1 cellular context compared by ENCODE assay signal in the genomic region with DNA sequence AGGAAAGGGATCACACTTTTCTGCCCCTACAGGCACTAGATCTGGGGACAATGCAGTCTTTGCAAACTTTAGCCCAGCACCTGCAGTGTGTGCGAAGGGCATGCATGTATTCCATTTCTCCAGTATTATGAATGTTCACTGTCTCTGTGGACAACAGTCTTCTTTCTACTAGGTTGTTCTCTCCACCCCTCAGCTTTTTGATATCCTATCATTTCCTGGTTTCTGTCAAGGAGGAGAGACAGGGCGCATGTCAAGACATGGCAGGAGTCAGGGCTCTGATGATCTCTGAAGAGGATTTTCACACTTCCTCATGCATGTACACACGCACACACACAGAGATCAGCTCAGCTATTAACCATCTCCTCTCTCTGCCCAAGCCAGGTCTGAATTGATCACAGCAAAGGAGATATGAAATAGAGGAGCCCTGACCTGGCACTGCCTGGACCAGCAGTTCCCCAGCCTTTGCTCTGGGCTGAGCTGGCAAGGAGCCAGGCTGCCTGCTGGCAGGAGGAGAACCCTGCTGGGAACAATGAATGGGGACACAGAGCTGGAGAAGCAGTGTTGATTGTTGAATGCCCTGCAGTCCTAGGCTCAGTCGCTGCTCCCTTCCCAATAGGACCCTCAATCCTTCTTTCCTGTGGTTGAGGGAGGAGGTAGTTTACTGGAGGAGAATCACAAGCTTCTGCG.
TF ChIP-seq lines count a peak whose summit lies in the region.

No MANE protein-coding gene starts in this region.

TF ChIP-seq in HepG2, 621 proteins besides CTCF, POLR2A, EP300 and RAD21:
- TF ChIP-seq NCOA1 (CRISPR knock-in tag; IDR thresholded peaks at IDR 0.05) (no peak), ZNF317 (CRISPR knock-in tag; IDR thresholded peaks at IDR 0.05) (no peak), DDIT3 (CRISPR knock-in tag; IDR thresholded peaks at IDR 0.05) (no peak), ZNF547 (CRISPR knock-in tag; IDR thresholded peaks at IDR 0.05) (0 out of 2 replicates have a peak, but pooled peaks have one; percentile 36), ZKSCAN5 (CRISPR knock-in tag; IDR thresholded peaks at IDR 0.05) (no peak), ZBTB39 (CRISPR knock-in tag; IDR thresholded peaks at IDR 0.05) (no peak), SOX13 (IDR thresholded peaks at IDR 0.05) (no peak), SOX13 (CRISPR knock-in tag; conservative IDR thresholded peaks at IDR 0.05 in 1 of 2, IDR thresholded peaks at IDR 0.05 in 1 of 2) (0 out of 4 replicates have a peak, but pooled peaks of 1 of the 2 experiments have one; percentile 10), ZNF274 (CRISPR knock-in tag; IDR thresholded peaks at IDR 0.05) (0 out of 2 replicates have a peak, but pooled peaks have one; percentile 51), ZNF891 (CRISPR knock-in tag; IDR thresholded peaks at IDR 0.05) (0 out of 2 replicates have a peak, but pooled peaks have one; percentile 34), IRX3 (CRISPR knock-in tag; IDR thresholded peaks at IDR 0.05; ENCODE audit: borderline replicate concordance, low read depth) (no peak), RFX1 (IDR thresholded peaks at IDR 0.05) (no peak), NFIB (CRISPR knock-in tag; IDR thresholded peaks at IDR 0.05; ENCODE audit: borderline replicate concordance) (peak; percentile 61; the same call in 1 of the 2 replicates), ZMAT5 (CRISPR knock-in tag; IDR thresholded peaks at IDR 0.05; ENCODE audit: borderline replicate concordance, low read depth) (no peak), LCORL (IDR thresholded peaks at IDR 0.05) (peak; percentile 75; the same call in 1 of the 2 replicates), LCORL (CRISPR knock-in tag; IDR thresholded peaks at IDR 0.05) (no peak), KMT2B (CRISPR knock-in tag; IDR thresholded peaks at IDR 0.05) (no peak), ZFX (CRISPR knock-in tag; IDR thresholded peaks at IDR 0.05; ENCODE audit: low read depth) (no peak), GLI4 (CRISPR knock-in tag; IDR thresholded peaks at IDR 0.05; ENCODE audit: borderline replicate concordance) (no peak)
- TF ChIP-seq, protein P1, sequence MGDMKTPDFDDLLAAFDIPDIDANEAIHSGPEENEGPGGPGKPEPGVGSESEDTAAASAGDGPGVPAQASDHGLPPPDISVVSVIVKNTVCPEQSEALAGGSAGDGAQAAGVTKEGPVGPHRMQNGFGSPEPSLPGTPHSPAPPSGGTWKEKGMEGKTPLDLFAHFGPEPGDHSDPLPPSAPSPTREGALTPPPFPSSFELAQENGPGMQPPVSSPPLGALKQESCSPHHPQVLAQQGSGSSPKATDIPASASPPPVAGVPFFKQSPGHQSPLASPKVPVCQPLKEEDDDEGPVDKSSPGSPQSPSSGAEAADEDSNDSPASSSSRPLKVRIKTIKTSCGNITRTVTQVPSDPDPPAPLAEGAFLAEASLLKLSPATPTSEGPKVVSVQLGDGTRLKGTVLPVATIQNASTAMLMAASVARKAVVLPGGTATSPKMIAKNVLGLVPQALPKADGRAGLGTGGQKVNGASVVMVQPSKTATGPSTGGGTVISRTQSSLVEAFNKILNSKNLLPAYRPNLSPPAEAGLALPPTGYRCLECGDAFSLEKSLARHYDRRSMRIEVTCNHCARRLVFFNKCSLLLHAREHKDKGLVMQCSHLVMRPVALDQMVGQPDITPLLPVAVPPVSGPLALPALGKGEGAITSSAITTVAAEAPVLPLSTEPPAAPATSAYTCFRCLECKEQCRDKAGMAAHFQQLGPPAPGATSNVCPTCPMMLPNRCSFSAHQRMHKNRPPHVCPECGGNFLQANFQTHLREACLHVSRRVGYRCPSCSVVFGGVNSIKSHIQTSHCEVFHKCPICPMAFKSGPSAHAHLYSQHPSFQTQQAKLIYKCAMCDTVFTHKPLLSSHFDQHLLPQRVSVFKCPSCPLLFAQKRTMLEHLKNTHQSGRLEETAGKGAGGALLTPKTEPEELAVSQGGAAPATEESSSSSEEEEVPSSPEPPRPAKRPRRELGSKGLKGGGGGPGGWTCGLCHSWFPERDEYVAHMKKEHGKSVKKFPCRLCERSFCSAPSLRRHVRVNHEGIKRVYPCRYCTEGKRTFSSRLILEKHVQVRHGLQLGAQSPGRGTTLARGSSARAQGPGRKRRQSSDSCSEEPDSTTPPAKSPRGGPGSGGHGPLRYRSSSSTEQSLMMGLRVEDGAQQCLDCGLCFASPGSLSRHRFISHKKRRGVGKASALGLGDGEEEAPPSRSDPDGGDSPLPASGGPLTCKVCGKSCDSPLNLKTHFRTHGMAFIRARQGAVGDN (CRISPR knock-in tag; IDR thresholded peaks at IDR 0.05) = peak; percentile 20; the same call in 1 of the 2 replicates
TF ChIP-seq in HepG2: peak in this region for 7.
